ENCODE assay signal across 23 cellular contexts in the genomic region with DNA sequence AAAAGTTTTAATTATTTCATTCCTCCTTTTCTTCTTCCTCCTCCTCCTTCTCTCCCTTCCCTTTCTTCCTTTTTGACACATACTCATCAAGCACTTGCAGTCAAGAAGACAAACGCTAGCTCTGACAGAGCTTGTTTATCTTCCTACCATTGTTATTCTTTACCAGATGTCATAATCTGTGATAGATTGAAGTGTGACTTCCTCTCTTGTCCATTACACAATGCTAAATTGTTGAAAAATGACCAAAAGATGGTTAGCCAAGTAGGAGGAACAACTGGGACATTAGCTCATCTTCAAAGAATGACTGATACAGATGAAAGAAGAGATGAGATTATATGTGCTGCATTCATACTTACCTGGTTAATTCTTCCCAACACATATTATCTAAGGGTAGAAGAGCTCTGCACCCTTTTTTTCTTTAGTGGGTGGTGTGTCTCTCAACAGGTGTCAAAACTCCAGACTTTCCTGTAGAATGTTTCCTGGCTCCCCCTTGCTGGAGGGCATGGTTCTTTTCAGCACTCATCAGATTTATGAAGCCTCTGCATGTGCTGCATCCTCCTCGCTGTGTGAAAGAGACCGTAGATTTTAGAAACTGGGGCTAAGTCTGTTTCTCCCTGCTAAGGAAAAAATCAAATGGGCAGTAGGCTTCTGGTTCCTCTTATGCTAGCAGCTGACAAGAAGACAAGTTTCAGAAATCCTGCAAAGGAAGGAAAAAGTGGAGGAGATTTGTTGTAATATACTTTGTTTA.
A peak's percentile ranks its signal among the peaks of the same experiment; 100 is the strongest.
DNase-seq lines count a peak whose midpoint lies in the region; ATAC-seq and TF ChIP-seq lines count a peak whose summit lies in the region.
"Had no signal": no experiment of that assay in that cellular context is flagged by ENCODE, and none has a peak within 500 bp of the region (broad histone marks: within the 10 kb centered on the region; RNA-seq: fewer than 3 reads in every experiment).

No MANE protein-coding gene starts in this region.

- in situ Hi-C loops in IMR-90 (cut with MboI; ENCODE audit: low sequenced_read_pairs) = no loop called here

- DNase-seq in EL = peak; percentile 62
- DNase-seq in IMR-90 = no peak
- DNase-seq in fibroblast of gingiva (ENCODE audit: low read depth) = peak; percentile 33
- no peak for DNase-seq in sciatic nerve (ENCODE audit: low spot score)
- DNase-seq in globus pallidus (ENCODE audit: low spot score) = no peak
- no peak for DNase-seq in stimulated activated naive CD8-positive, alpha-beta T cell treated with anti-CD3 and anti-CD28 coated beads, Interleukin-15, amount 100 ng/mL, for 72 hours
- DNase-seq in head of caudate nucleus = no peak
- DNase-seq: activated CD8-positive, alpha-beta memory T cell treated with anti-CD3 and anti-CD28 coated beads for 24 hours; BE2C; body of pancreas; dorsolateral prefrontal cortex; KG1; NCI-H1105 treated with DMSO at 0.1 percent for 48 hours; NCI-H2171 treated with DMSO at 0.1 percent for 48 hours; NCI-H774; PC-3; stimulated activated CD4-positive, alpha-beta T cell treated with anti-CD3 and anti-CD28 coated beads, Interleukin-1b, Interleukin-23, amount 100 ng/mL, for 48 hours; T1000 had no signal

- intact Hi-C loops in IMR-90 (cut with micrococcal nuclease) (no loop called here), sciatic nerve (cut with DNase I) (no loop called here), head of caudate nucleus (cut with DNase I) (no loop called here)

- peak overlapping the region; percentile 10; the same call in 1 of the 2 replicates for H3K14ac ChIP-seq in IMR-90 (replicated peaks; ENCODE audit: low read depth, low read length)

- dilution Hi-C loops in IMR-90 (cut with HindIII; ENCODE audit: low sequenced_read_pairs, unreplicated experiment) = no loop called here

- H3K4me3 Mint-ChIP-seq in stimulated activated naive CD8-positive, alpha-beta T cell treated with anti-CD3 and anti-CD28 coated beads, Interleukin-15, amount 100 ng/mL, for 72 hours = no peak overlapping the region
- H3K4me3 Mint-ChIP-seq: activated naive CD8-positive, alpha-beta T cell had no signal

- BruUV-seq in IMR-90 (replicated peaks; lab: Mats Ljungman, UMichigan) = no TSS peak

- H3K4me1 ChIP-seq in IMR-90 (ENCODE audit: control insufficient read depth, insufficient read depth, low read length) = peaks cover 4% of the 10 kb centered on the region
- H3K4me1 ChIP-seq: BE2C had no signal

- peak overlapping the region; percentile 33; the same call in 1 of the 2 replicates for H2BK120ac ChIP-seq in IMR-90 (ENCODE audit: low read depth, low read length)

- peak overlapping the region in 1 of 2 experiments; percentile 10; a peak in 1 of 4 replicates for H4K8ac ChIP-seq in IMR-90 (ENCODE audit: low read depth in 2 of 2, low read length in 2 of 2)

- no peaks in the 10 kb centered on the region for H3K9me3 Mint-ChIP-seq in stimulated activated naive CD8-positive, alpha-beta T cell treated with anti-CD3 and anti-CD28 coated beads, Interleukin-15, amount 100 ng/mL, for 72 hours

- H4K91ac ChIP-seq in IMR-90 (ENCODE audit: insufficient read depth, low read depth, low read length) = no peak overlapping the region; the same call in 1 of the 2 replicates

- peak overlapping the region; percentile 0; the same call in 1 of the 2 replicates for H3K4ac ChIP-seq in IMR-90 (ENCODE audit: low read depth, low read length)

- H3K27me3 Mint-ChIP-seq in stimulated activated naive CD8-positive, alpha-beta T cell treated with anti-CD3 and anti-CD28 coated beads, Interleukin-15, amount 100 ng/mL, for 72 hours = peaks cover 5% of the 10 kb centered on the region

- H3K27ac ChIP-seq in IMR-90 (ENCODE audit: insufficient read depth, low read length) = no peak overlapping the region
- H3K27ac ChIP-seq: body of pancreas, dorsolateral prefrontal cortex, SJSA1 had no signal

- H3K9ac ChIP-seq in IMR-90 (ENCODE audit: low read depth, low read length) = no peak overlapping the region

- H3K18ac ChIP-seq in IMR-90 (ENCODE audit: low read depth, low read length) = 0 out of 2 replicates have a peak overlapping the region, but pooled peaks have one; percentile 7

- H4K5ac ChIP-seq in IMR-90 (ENCODE audit: low read depth, low read length) = no peak overlapping the region; the same call in 1 of the 2 replicates

- H2AFZ ChIP-seq in IMR-90 (replicated peaks; ENCODE audit: low read length, poor library complexity) = no peak overlapping the region

- no peak for TF ChIP-seq POLR2A in IMR-90 (IDR thresholded peaks at IDR 0.05; ENCODE audit: low read depth, low read length)

- no peaks in the 10 kb centered on the region for H3K4me1 Mint-ChIP-seq in stimulated activated naive CD8-positive, alpha-beta T cell treated with anti-CD3 and anti-CD28 coated beads, Interleukin-15, amount 100 ng/mL, for 72 hours

- H3K27me3 ChIP-seq in IMR-90 (ENCODE audit: control insufficient read depth, insufficient read depth, low read length) = no peaks in the 10 kb centered on the region
- H3K27me3 ChIP-seq: BE2C, body of pancreas, dorsolateral prefrontal cortex, SJSA1 had no signal

- no peaks in the 10 kb centered on the region for H4K20me1 ChIP-seq in IMR-90 (ENCODE audit: insufficient read depth, low read length)

- POLR2A ChIA-PET in IMR-90 (lab: Charles Lee; ENCODE audit: unreplicated experiment) = interaction anchor here (0.6 kb wide), 1 partner anchor 190 kb away, joined by 3 read pairs; no protein-coding TSS in a partner anchor

- WGBS in IMR-90 (ENCODE audit: extremely low coverage in 2 of 2, insufficient read length in 1 of 2), 2 experiments = 60% methylated on average over 2 of the region's 3 CpGs; no CpG with 5 or more reads in 1 of the 2 experiments

- TF ChIP-seq CTCF in IMR-90 (conservative IDR thresholded peaks at IDR 0.05; ENCODE audit: low read depth, low read length) = no peak

- CTCF ChIA-PET in IMR-90 (lab: Yijun Ruan, JAX) = no interaction called here

- no peak overlapping the region; the same call in 1 of the 2 replicates for H2BK20ac ChIP-seq in IMR-90 (ENCODE audit: low read depth, low read length)

- no peak overlapping the region for H3K4me3 ChIP-seq in IMR-90 (ENCODE audit: insufficient read depth, low read depth, low read length)
- H3K4me3 ChIP-seq: body of pancreas, dorsolateral prefrontal cortex, GM12878, SJSA1 had no signal

- no peak overlapping the region for H3K56ac ChIP-seq in IMR-90 (ENCODE audit: extremely low read depth, insufficient read depth, low read length)

- H3K36me3 ChIP-seq in IMR-90 (ENCODE audit: control insufficient read depth, insufficient read depth, low read length) = no peaks in the 10 kb centered on the region
- H3K36me3 ChIP-seq: BE2C, SJSA1 had no signal

- no peak overlapping the region for H2AK9ac ChIP-seq in IMR-90 (replicated peaks; ENCODE audit: low read depth, low read length, poor library complexity)

- H3K27ac Mint-ChIP-seq in stimulated activated naive CD8-positive, alpha-beta T cell treated with anti-CD3 and anti-CD28 coated beads, Interleukin-15, amount 100 ng/mL, for 72 hours = no peak overlapping the region
- H3K27ac Mint-ChIP-seq: activated naive CD8-positive, alpha-beta T cell had no signal

- TF ChIP-seq RAD21 in IMR-90 (IDR thresholded peaks at IDR 0.05; ENCODE audit: low read length) = no peak

- H3K23ac ChIP-seq in IMR-90 (ENCODE audit: low read depth, low read length) = no peak overlapping the region

- H2BK5ac ChIP-seq in IMR-90 (ENCODE audit: low read depth, low read length, poor library complexity, severe bottlenecking) = no peak overlapping the region

- 0 out of 3 replicates have a peak overlapping the region, but pooled peaks have one; percentile 72 for H2BK15ac ChIP-seq in IMR-90 (ENCODE audit: low read depth, low read length)

- ATAC-seq in IMR-90 (ENCODE audit: low read depth) (no peak), sciatic nerve (peak; percentile 80), GM21825 (IDR thresholded peaks at IDR 0.05; ENCODE audit: unreplicated experiment) (no peak)
- ATAC-seq in stimulated activated naive CD8-positive, alpha-beta T cell treated with anti-CD3 and anti-CD28 coated beads, Interleukin-15, amount 100 ng/mL, for 72 hours = no peak
- ATAC-seq: body of pancreas, esophagus mucosa, GM12878, PC-3 had no signal

- no peaks in the 10 kb centered on the region for H3K9me3 ChIP-seq in IMR-90 (ENCODE audit: control insufficient read depth, insufficient read depth, low read length)
- H3K9me3 ChIP-seq: BE2C, body of pancreas, SJSA1 had no signal

- H3K79me1 ChIP-seq in IMR-90 (ENCODE audit: low read depth in 1 of 2, low read length in 2 of 2) = no peaks in the 10 kb centered on the region

- no peak overlapping the region for H3K4me2 ChIP-seq in IMR-90 (ENCODE audit: low read depth, low read length)

- H2AK5ac ChIP-seq in IMR-90 (ENCODE audit: low read depth, low read length) = no peak overlapping the region

- peaks cover 3% of the 10 kb centered on the region; the same call in 1 of the 2 replicates for H3K9me1 ChIP-seq in IMR-90 (ENCODE audit: insufficient read depth, low read length)

TF ChIP-seq in IMR-90, 13 proteins besides CTCF, POLR2A, EP300 and RAD21:
- peak; percentile 33; the same call in 1 of the 2 replicates for TF ChIP-seq CEBPB (IDR thresholded peaks at IDR 0.05; ENCODE audit: low read depth, low read length)
- TF ChIP-seq BHLHE40 (IDR thresholded peaks at IDR 0.05; ENCODE audit: low read depth, low read length) = no peak

Comparison
In these comparisons a context has a peak if more than half of its experiments do, and no peak if none do; other contexts are left out.
1. DNase-seq: peak in EL (single experiment) and fibroblast of gingiva (single experiment); none in IMR-90 (single experiment), sciatic nerve (single experiment), globus pallidus (single experiment), stimulated activated naive CD8-positive, alpha-beta T cell treated with anti-CD3 and anti-CD28 coated beads, Interleukin-15, amount 100 ng/mL, for 72 hours (0 of 2) and head of caudate nucleus (0 of 42).